10 cellular contexts compared by ENCODE assay signal in the genomic region with DNA sequence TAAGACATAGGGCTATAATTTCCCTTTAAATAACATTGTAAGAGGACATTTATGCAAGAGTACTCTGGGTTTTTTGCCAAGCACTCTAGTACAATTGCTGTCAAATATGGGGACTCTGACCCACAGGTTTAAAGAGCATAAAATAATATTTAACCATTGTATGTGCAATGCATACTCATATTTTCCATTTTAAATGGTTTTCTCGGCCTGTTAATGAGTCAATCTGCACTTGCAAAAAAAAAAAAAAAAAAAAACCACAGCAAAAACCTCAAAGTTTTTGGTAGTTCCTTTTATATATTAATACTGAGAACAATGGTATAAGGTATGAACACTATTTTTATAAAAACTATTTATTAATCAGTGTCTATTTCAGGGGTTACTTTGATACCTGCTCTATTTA.
DNase-seq lines count a peak whose midpoint lies in the region; ATAC-seq and TF ChIP-seq lines count a peak whose summit lies in the region.
"Had no signal": no experiment of that assay in that cellular context is flagged by ENCODE, and none has a peak within 500 bp of the region (broad histone marks: within the 10 kb centered on the region; RNA-seq: fewer than 3 reads in every experiment).

No MANE protein-coding gene starts in this region.

- DNase-seq in GM20000 (ENCODE audit: low spot score) (peak; percentile 54), posterior vena cava (ENCODE audit: low spot score) (no peak), T1000 (lab: John Stamatoyannopoulos, UW) (no peak), lower leg skin (ENCODE audit: low spot score in 2 of 2) (no peak)
- no peak for DNase-seq in CD8-positive, alpha-beta memory T cell
- DNase-seq: DMS 273 treated with DMSO at 0.1 percent for 48 hours, T-helper 9 cell had no signal

- H3K36me3 Mint-ChIP-seq in activated T-helper 17 cell treated with anti-CD3 and anti-CD28 coated beads, Interleukin-2, amount 50 U/mL, for 72 hours (ENCODE audit: low read depth), result peaks cover 9% of the 10 kb centered on the region
- H3K36me3 Mint-ChIP-seq in CD8-positive, alpha-beta memory T cell, result peaks cover 0 to 4% (median 0%) of the 10 kb centered on the region in 3 donors

- H3K9me3 Mint-ChIP-seq in activated T-helper 17 cell treated with anti-CD3 and anti-CD28 coated beads, Interleukin-2, amount 50 U/mL, for 72 hours, result no peaks in the 10 kb centered on the region
- no peaks in the 10 kb centered on the region for H3K9me3 Mint-ChIP-seq in CD8-positive, alpha-beta memory T cell

- no peak for TF ChIP-seq CTCF in GM20000 (IDR thresholded peaks at IDR 0.05; ENCODE audit: extremely low read depth, missing control alignments)
- TF ChIP-seq CTCF in lower leg skin (IDR thresholded peaks at IDR 0.05), result no peak

- H3K4me3 ChIP-seq in lower leg skin (ENCODE audit: low read depth, poor library complexity, severe bottlenecking), result no peak overlapping the region
- no peak overlapping the region for H3K4me3 ChIP-seq in CD8-positive, alpha-beta memory T cell (ENCODE audit: low read length)

- H3K9me3 ChIP-seq in CD8-positive, alpha-beta memory T cell (ENCODE audit: low read length), result no peaks in the 10 kb centered on the region

- H3K27ac ChIP-seq in CD8-positive, alpha-beta memory T cell (ENCODE audit: low read depth, low read length), result no peak overlapping the region

- H3K36me3 ChIP-seq in CD8-positive, alpha-beta memory T cell (ENCODE audit: insufficient read depth, low read length), result no peaks in the 10 kb centered on the region

- peak; percentile 59 for ATAC-seq in GM18502 (IDR thresholded peaks at IDR 0.05; ENCODE audit: poor library complexity, unreplicated experiment)
- ATAC-seq in HG03139 (IDR thresholded peaks at IDR 0.05; ENCODE audit: unreplicated experiment), result peak; percentile 52
- peak; percentile 48 for ATAC-seq in activated T-helper 17 cell treated with anti-CD3 and anti-CD28 coated beads, Interleukin-2, amount 50 U/mL, for 72 hours (replicated peaks)

- peaks cover 36% of the 10 kb centered on the region for H3K4me1 Mint-ChIP-seq in activated T-helper 17 cell treated with anti-CD3 and anti-CD28 coated beads, Interleukin-2, amount 50 U/mL, for 72 hours
- peaks cover 60 to 81% (median 77%) of the 10 kb centered on the region in 3 donors for H3K4me1 Mint-ChIP-seq in CD8-positive, alpha-beta memory T cell

- CTCF ChIA-PET in CD8-positive, alpha-beta memory T cell (lab: Charles Lee), result no interaction called here

- intact Hi-C loops in posterior vena cava (cut with DNase I), result no loop called here
- intact Hi-C loops in lower leg skin (cut with DNase I; ENCODE audit: low total_unique reads), result no loop called here

- peaks cover 39% of the 10 kb centered on the region for H3K4me1 ChIP-seq in CD8-positive, alpha-beta memory T cell (ENCODE audit: insufficient read depth, low read length)

- H3K4me3 Mint-ChIP-seq in activated T-helper 17 cell treated with anti-CD3 and anti-CD28 coated beads, Interleukin-2, amount 50 U/mL, for 72 hours, result peak overlapping the region; percentile 55
- peak overlapping the region in 3 of 7 donors; percentile 20 to 59 (median 36) for H3K4me3 Mint-ChIP-seq in CD8-positive, alpha-beta memory T cell

- 66 to 73% methylated on average over 1 of the region's 1 CpG for WGBS in lower leg skin, 2 donors

- no peak for TF ChIP-seq POLR2A in lower leg skin (IDR thresholded peaks at IDR 0.05)

- no peaks in the 10 kb centered on the region for H3K27me3 ChIP-seq in CD8-positive, alpha-beta memory T cell (ENCODE audit: insufficient read depth, low read length, poor library complexity, severe bottlenecking)

- no peaks in the 10 kb centered on the region for H3K27me3 Mint-ChIP-seq in activated T-helper 17 cell treated with anti-CD3 and anti-CD28 coated beads, Interleukin-2, amount 50 U/mL, for 72 hours
- H3K27me3 Mint-ChIP-seq in CD8-positive, alpha-beta memory T cell, result no peaks in the 10 kb centered on the region

- POLR2A ChIA-PET in CD8-positive, alpha-beta memory T cell (lab: Charles Lee), result no interaction called here

- H3K27ac Mint-ChIP-seq in activated T-helper 17 cell treated with anti-CD3 and anti-CD28 coated beads, Interleukin-2, amount 50 U/mL, for 72 hours, result peak overlapping the region; percentile 88
- H3K27ac Mint-ChIP-seq in CD8-positive, alpha-beta memory T cell, result peak overlapping the region in 3 of 8 donors; percentile 30 to 72 (median 55)
